Comparison of ENCODE assay signal across 11 cellular contexts in genomic region chr6:20846602-20847028, GRCh38.
A peak's percentile ranks its signal among the peaks of the same experiment; 100 is the strongest.
DNase-seq lines count a peak whose midpoint lies in the region; ATAC-seq and TF ChIP-seq lines count a peak whose summit lies in the region.
"Had no signal": no experiment of that assay in that cellular context is flagged by ENCODE, and none has a peak within 500 bp of the region (broad histone marks: within the 10 kb centered on the region; RNA-seq: fewer than 3 reads in every experiment).

No MANE protein-coding gene starts in this region.

- H3K79me2 ChIP-seq in PC-3 (ENCODE audit: low read length), result no peaks in the 10 kb centered on the region

- ATAC-seq in GM18868 (IDR thresholded peaks at IDR 0.05; ENCODE audit: unreplicated experiment) (peak; percentile 78), HG02938 (IDR thresholded peaks at IDR 0.05; ENCODE audit: unreplicated experiment) (peak; percentile 91), PC-3 (no peak), left colon (peak; percentile 36), GM21360 (IDR thresholded peaks at IDR 0.05; ENCODE audit: unreplicated experiment) (no peak)
- ATAC-seq: heart right ventricle; stimulated activated memory B cell treated with anti-CD40 and anti-IgM and Interleukin-4, amounts not matched to agents 10 μg/mL and 1 μg/mL and 100 μg/mL, for 72 hours had no signal

- no TSS peak for BruUV-seq in PC-3 (replicated peaks; lab: Mats Ljungman, UMichigan)

- H3K4me2 ChIP-seq in PC-3 (ENCODE audit: low read length), result no peak overlapping the region

- DNase-seq in PC-3 (peak; percentile 7), left colon (no peak), RWPE1 (ENCODE audit: low spot score) (no peak), NCI-H2029 treated with DMSO at 0.1 percent for 48 hours (lab: John Stamatoyannopoulos, UW) (no peak)
- no peak for DNase-seq in stimulated activated naive CD4-positive, alpha-beta T cell treated with Interleukin-2 at 50 U/mL for 16 hours (lab: John Stamatoyannopoulos, UW)
- DNase-seq: heart right ventricle had no signal

- intact Hi-C loops in PC-3 (cut with micrococcal nuclease) (no loop called here), left colon (cut with DNase I, micrococcal nuclease) (no loop called here)

- H3K36me3 ChIP-seq in PC-3 (ENCODE audit: low read depth, low read length), result no peaks in the 10 kb centered on the region
- H3K36me3 ChIP-seq: heart right ventricle, SJSA1 had no signal

- CTCF ChIA-PET in PC-3 (lab: Charles Lee) (interaction anchor here (0.7 kb wide), 1 partner anchor 106 kb away, joined by 3 read pairs; no protein-coding TSS in a partner anchor), RWPE1 (lab: Yijun Ruan, JAX) (no interaction called here)

- no peaks in the 10 kb centered on the region for H3F3A ChIP-seq in PC-3 (ENCODE audit: low read length, unreplicated experiment)

- TF ChIP-seq CTCF in PC-3 (conservative IDR thresholded peaks at IDR 0.05; ENCODE audit: low read depth, low read length), result no peak
- no peak for TF ChIP-seq CTCF in RWPE1 (conservative IDR thresholded peaks at IDR 0.05; ENCODE audit: low read depth)

- no peak overlapping the region for H3K27ac ChIP-seq in PC-3 (ENCODE audit: low read length)
- no peak overlapping the region for H3K27ac ChIP-seq in RWPE1
- H3K27ac ChIP-seq: heart right ventricle, SJSA1 had no signal

- no peak overlapping the region for H3K4me3 ChIP-seq in PC-3 (ENCODE audit: low read length)
- H3K4me3 ChIP-seq: heart right ventricle, SJSA1 had no signal

- H3K9ac ChIP-seq in PC-3 (ENCODE audit: low read length), result no peak overlapping the region

- POLR2A ChIA-PET in PC-3 (lab: Charles Lee; ENCODE audit: unreplicated experiment), result no interaction called here
- POLR2A ChIA-PET in RWPE1 (lab: Yijun Ruan, JAX; ENCODE audit: low non-redundant PET), result no interaction called here

- H3K27me3 ChIP-seq in PC-3 (ENCODE audit: low read length), result no peaks in the 10 kb centered on the region
- H3K27me3 ChIP-seq: heart right ventricle, SJSA1 had no signal

- H3K9me2 ChIP-seq in PC-3 (replicated peaks; ENCODE audit: low read length), result no peaks in the 10 kb centered on the region

- no peak overlapping the region for H2AFZ ChIP-seq in PC-3 (ENCODE audit: low read length)

- no peaks in the 10 kb centered on the region for H4K20me1 ChIP-seq in PC-3 (ENCODE audit: low read length)

- H3K4me1 ChIP-seq in PC-3 (ENCODE audit: insufficient read depth, low read length), result peaks cover 3% of the 10 kb centered on the region; the same call in 1 of the 2 replicates
- H3K4me1 ChIP-seq: heart right ventricle, SJSA1 had no signal

- no peaks in the 10 kb centered on the region for H3K9me3 ChIP-seq in PC-3 (ENCODE audit: low read length)
- H3K9me3 ChIP-seq: heart right ventricle, SJSA1 had no signal

Comparison
In these comparisons a context has a peak if more than half of its experiments do, and no peak if none do; other contexts are left out.
1. ATAC-seq: peak in GM18868 (single experiment), HG02938 (single experiment) and left colon (single experiment); none in PC-3 (single experiment) and GM21360 (single experiment).